8 cellular contexts compared by ENCODE assay signal in the genomic region with DNA sequence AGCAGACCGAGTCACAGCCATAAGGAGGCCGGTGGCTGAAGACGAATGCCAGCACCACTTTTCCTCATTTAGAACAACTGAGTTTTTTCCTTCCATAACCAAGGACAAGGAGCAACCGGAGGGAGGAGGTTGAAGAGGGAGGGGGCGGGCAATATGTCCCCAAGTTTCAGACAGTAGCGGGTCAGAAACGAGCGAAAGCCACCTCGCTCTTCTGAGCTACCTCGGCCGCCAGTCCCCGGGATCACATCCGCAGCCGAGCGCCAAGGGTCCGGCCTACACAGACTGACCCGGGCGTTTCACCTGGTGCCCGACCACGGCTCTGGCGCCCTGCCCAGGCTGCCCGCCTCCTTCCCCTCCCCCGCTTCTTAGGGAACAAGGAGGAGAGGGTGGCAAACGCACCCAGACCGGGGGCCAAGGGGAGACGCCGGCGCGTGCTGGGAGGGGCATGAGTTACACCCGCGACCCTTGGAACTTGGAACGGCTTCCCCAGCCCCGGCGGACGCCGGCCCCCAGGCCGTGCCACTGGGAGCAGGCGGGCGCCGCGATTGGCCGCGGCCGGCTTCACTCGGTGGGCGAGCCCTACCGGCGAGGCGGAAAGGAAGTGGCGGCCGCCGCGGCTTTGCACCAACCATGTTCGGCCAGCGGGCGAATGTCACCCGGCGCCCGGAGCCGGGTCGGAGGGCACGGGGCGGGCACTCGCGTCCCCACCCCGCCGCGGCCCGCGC. TPM values are rescaled to one million over a fixed set of nuclear protein-coding genes. Genes with fewer than 3 reads are reported as not detected.
DNase-seq lines count a peak whose midpoint lies in the region; ATAC-seq, FAIRE-seq and TF ChIP-seq lines count a peak whose summit lies in the region.

No MANE protein-coding gene starts in this region.

- H4K20me1 ChIP-seq in MM.1S (ENCODE audit: insufficient read depth, low read length) = no peaks in the 10 kb centered on the region

- DNase-seq in MM.1S (peak; percentile 59), cerebellum (ENCODE audit: low spot score) (peak; percentile 60), kidney (peak; percentile 95)
- peak; percentile 31 to 42 for DNase-seq in stimulated activated CD4-positive, alpha-beta T cell treated with anti-CD3 and anti-CD28 coated beads, Interleukin-12 subunit alpha, Interleukin-12 subunit beta, amount 100 ng/mL, for 24 hours (ENCODE audit: low read depth in 2 of 2)

- H3K4me3 ChIP-seq in MM.1S (ENCODE audit: low read length) = peak overlapping the region; percentile 78
- H3K4me3 ChIP-seq in WI38 (ENCODE audit: low read depth, low read length) = peak overlapping the region; percentile 96
- peak overlapping the region; percentile 65 to 92 for H3K4me3 ChIP-seq in kidney (ENCODE audit: low read length in 2 of 2)

- no peak for FAIRE-seq in kidney (lab: Jason Lieb, UNC)

- H3K9me3 ChIP-seq in ES-I3 (ENCODE audit: control insufficient read depth, insufficient read depth, low read length) = no peaks in the 10 kb centered on the region
- no peaks in the 10 kb centered on the region for H3K9me3 ChIP-seq in MM.1S (replicated peaks; ENCODE audit: insufficient read depth, low read length)
- H3K9me3 ChIP-seq in kidney (ENCODE audit: control insufficient read depth in 1 of 2, low read length in 2 of 2) = no peaks in the 10 kb centered on the region

- H3K36me3 ChIP-seq in ES-I3 (ENCODE audit: insufficient read depth, low read length) = no peaks in the 10 kb centered on the region
- H3K36me3 ChIP-seq in MM.1S (replicated peaks; ENCODE audit: insufficient read depth, low read length) = no peaks in the 10 kb centered on the region
- no peaks in the 10 kb centered on the region for H3K36me3 ChIP-seq in kidney (ENCODE audit: control insufficient read depth in 1 of 2, insufficient read depth in 2 of 2, low read length in 2 of 2)

- H3F3A ChIP-seq in MM.1S (ENCODE audit: insufficient read depth, low read length) = peaks cover 44% of the 10 kb centered on the region

- no peaks in the 10 kb centered on the region for H3K27me3 ChIP-seq in MM.1S (replicated peaks; ENCODE audit: insufficient read depth, low read length)

- H3K9ac ChIP-seq in ES-I3 (ENCODE audit: low read depth, low read length) = peak overlapping the region; percentile 63
- H3K9ac ChIP-seq in MM.1S (ENCODE audit: low read length) = peak overlapping the region; percentile 97
- peak overlapping the region; percentile 76 to 84 for H3K9ac ChIP-seq in kidney (ENCODE audit: low read length in 2 of 2)

- peak overlapping the region; percentile 78 for H3K4me2 ChIP-seq in MM.1S (ENCODE audit: low read depth, low read length)

- peaks cover 80% of the 10 kb centered on the region for H3K79me2 ChIP-seq in MM.1S (ENCODE audit: low read length)

- H3K9me2 ChIP-seq in MM.1S (replicated peaks; ENCODE audit: insufficient read depth, low read length) = no peaks in the 10 kb centered on the region

- H2AFZ ChIP-seq in MM.1S (ENCODE audit: low read length) = peak overlapping the region; percentile 6; the same call in 1 of the 2 replicates

- intact Hi-C loops in kidney (cut with DNase I) = no loop called here

- peak; percentile 20 for ATAC-seq in GM21576 (IDR thresholded peaks at IDR 0.05; ENCODE audit: unreplicated experiment)
- ATAC-seq in HG03378 (IDR thresholded peaks at IDR 0.05; ENCODE audit: unreplicated experiment) = no peak

- 0 out of 2 replicates have a peak, but pooled peaks cover 3% of the 10 kb centered on the region for H3K4me1 ChIP-seq in ES-I3 (ENCODE audit: insufficient read depth, low read length)
- H3K4me1 ChIP-seq in MM.1S (ENCODE audit: low read length) = peaks cover 23% of the 10 kb centered on the region
- H3K4me1 ChIP-seq in kidney (ENCODE audit: control insufficient read depth in 1 of 2, insufficient read depth in 1 of 2, low read depth in 1 of 2, low read length in 2 of 2) = peaks cover 23 to 29% of the 10 kb centered on the region in 2 donors

- H3K27ac ChIP-seq in MM.1S (ENCODE audit: low read length) (peak overlapping the region; percentile 93), kidney (ENCODE audit: low read depth in 2 of 2, low read length in 2 of 2) (peak overlapping the region; percentile 94 to 99)

- no peak for TF ChIP-seq CTCF in MM.1S (IDR thresholded peaks at IDR 0.05; ENCODE audit: low read length)
- TF ChIP-seq CTCF in WI38 (IDR thresholded peaks at IDR 0.05; ENCODE audit: low read depth, low read length) = no peak
- TF ChIP-seq CTCF in kidney (IDR thresholded peaks at IDR 0.05; ENCODE audit: borderline replicate concordance, extremely low read depth, insufficient read depth) = no peak

RNA-seq across cellular contexts. Expression of gene IRF2, which starts 1.6 kb away (rescaled TPM):
- total RNA-seq in cerebellum (12.7 TPM), kidney (42.8 TPM)
- polyA plus RNA-seq in kidney (ENCODE audit: insufficient read depth, low read depth, low replicate concordance) = 16.8 TPM

Comparison
In these comparisons a context has a peak if more than half of its experiments do, and no peak if none do; other contexts are left out.
1. DNase-seq: peak in every context shown above with its lines; median percentile 95 in kidney; 60 in cerebellum; 59 in MM.1S; 36 in stimulated activated CD4-positive, alpha-beta T cell treated with anti-CD3 and anti-CD28 coated beads, Interleukin-12 subunit alpha, Interleukin-12 subunit beta, amount 100 ng/mL, for 24 hours.